17 cellular contexts compared by ENCODE assay signal in the genomic region with DNA sequence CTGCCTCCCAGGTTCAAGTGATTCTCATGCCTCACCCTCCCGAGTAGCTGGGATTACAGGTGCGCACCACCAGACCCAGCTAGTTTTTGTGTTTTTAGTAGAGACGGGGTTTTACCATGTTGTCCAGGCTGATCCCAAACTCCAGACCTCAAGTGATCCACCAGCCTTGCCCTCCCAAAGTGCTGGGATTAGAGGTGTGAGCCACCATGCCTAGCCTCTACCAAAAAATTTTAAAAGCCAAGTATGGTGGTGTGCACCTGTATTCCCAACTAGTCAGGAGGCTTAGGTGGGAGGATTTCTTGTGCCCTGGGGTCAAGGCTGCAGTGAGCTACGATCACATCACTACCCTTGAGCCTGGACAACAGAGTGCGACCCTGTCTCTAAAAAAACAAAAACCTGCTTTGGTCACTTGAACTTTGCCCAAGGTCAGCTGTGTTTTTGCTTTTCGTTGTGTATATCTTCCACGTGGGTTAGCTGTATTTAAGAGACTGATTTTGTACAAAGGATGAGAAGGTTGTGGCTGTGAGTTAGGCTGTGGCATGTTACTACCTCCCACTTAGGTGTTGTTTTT.
"Had no signal": no experiment of that assay in that cellular context is flagged by ENCODE, and none has a peak within 500 bp of the region (broad histone marks: within the 10 kb centered on the region; RNA-seq: fewer than 3 reads in every experiment).

No MANE protein-coding gene starts in this region.

- ATAC-seq: activated CD8-positive, alpha-beta T cell treated with anti-CD3 and anti-CD28 coated beads, Interleukin-2, amount 10 ng/mL, durations not matched to agents 7 days and 5 days; gastroesophageal sphincter; heart right ventricle; lower lobe of right lung; sciatic nerve had no signal

- DNase-seq: activated CD4-positive, CD25-positive, alpha-beta regulatory T cell treated with anti-CD3 and anti-CD28 coated beads, Interleukin-2, amount 50 U/mL, for 72 hours; activated CD8-positive, alpha-beta memory T cell treated with anti-CD3 and anti-CD28 coated beads, Interleukin-2, amount 50 U/mL, for 4 hours; activated CD8-positive, alpha-beta T cell treated with anti-CD3 and anti-CD28 coated beads, Interleukin-2, amount 10 ng/mL, durations not matched to agents 7 days and 5 days; activated naive CD8-positive, alpha-beta T cell treated with anti-CD3 and anti-CD28 coated beads, Interleukin-2, amount 10 ng/mL, durations not matched to agents 7 days and 5 days; brain microvascular endothelial cell; endodermal cell; erythroblast; heart right ventricle; lower lobe of right lung; midbrain; SW 1271; T-helper 9 cell; transverse colon had no signal

- H3K4me3 ChIP-seq: gastroesophageal sphincter, heart right ventricle, lower lobe of right lung, neural progenitor cell, transverse colon, vagina had no signal

- H3K4me1 ChIP-seq: vagina had no signal

- H3K4me3 Mint-ChIP-seq: activated CD8-positive, alpha-beta T cell treated with anti-CD3 and anti-CD28 coated beads, Interleukin-2, amount 10 ng/mL, durations not matched to agents 7 days and 5 days; activated naive CD8-positive, alpha-beta T cell treated with anti-CD3 and anti-CD28 coated beads, Interleukin-2, amount 10 ng/mL, durations not matched to agents 7 days and 5 days; endodermal cell; neural progenitor cell had no signal

- H3K9me3 ChIP-seq: gastroesophageal sphincter, heart right ventricle, lower lobe of right lung, transverse colon, vagina had no signal

- H3K27me3 ChIP-seq: brain microvascular endothelial cell, gastroesophageal sphincter, heart right ventricle, neural progenitor cell, transverse colon, vagina had no signal

- H3K27ac ChIP-seq: brain microvascular endothelial cell, lower lobe of right lung, neural progenitor cell, transverse colon, vagina had no signal

- H3K27ac Mint-ChIP-seq: activated CD8-positive, alpha-beta T cell treated with anti-CD3 and anti-CD28 coated beads, Interleukin-2, amount 10 ng/mL, durations not matched to agents 7 days and 5 days; endodermal cell; neural progenitor cell had no signal

- H3K36me3 ChIP-seq: neural progenitor cell had no signal

- H3K27me3 Mint-ChIP-seq: activated naive CD8-positive, alpha-beta T cell treated with anti-CD3 and anti-CD28 coated beads, Interleukin-2, amount 10 ng/mL, durations not matched to agents 7 days and 5 days had no signal

- H3K9me3 Mint-ChIP-seq: activated naive CD8-positive, alpha-beta T cell treated with anti-CD3 and anti-CD28 coated beads, Interleukin-2, amount 10 ng/mL, durations not matched to agents 7 days and 5 days; endodermal cell; neural progenitor cell had no signal
